ENCODE assay signal across 18 cellular contexts in the genomic region with DNA sequence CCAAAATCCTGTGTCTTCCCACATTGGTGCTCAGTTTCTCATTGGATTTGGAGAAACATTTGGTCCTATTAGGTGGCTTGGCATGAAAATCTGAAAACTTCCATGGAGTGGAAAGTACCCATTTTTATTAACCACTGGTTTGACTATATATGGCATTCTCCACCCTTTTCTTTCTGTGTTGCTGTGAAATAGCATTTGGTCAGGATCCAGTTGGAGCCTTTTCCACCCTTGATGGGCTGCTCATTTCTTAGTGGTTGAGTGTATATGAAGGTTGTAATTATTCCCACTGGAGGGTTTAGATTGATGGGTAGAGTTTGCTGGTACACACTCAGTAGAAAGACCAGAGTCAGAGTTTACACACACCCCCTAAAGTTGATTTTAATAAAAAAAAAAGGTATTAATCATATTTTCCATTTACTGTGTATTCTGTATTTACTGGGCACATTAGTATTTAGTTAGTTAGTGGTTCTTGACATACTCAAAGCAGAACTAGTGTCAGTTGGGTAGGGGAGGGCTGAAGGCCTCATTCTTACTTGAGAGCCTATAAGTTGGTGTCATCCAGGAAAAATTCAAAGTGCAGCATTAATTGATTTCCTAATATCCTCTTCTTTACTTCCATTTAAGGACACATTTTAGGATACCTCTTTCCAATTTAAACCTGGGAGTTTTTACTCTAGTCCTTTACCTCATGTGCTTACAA.
"Had no signal": no experiment of that assay in that cellular context is flagged by ENCODE, and none has a peak within 500 bp of the region (broad histone marks: within the 10 kb centered on the region; RNA-seq: fewer than 3 reads in every experiment).

No MANE protein-coding gene starts in this region.

- H3K9me3 Mint-ChIP-seq: endodermal cell; memory B cell; naive thymus-derived CD8-positive, alpha-beta T cell; WTC11 had no signal

- DNase-seq: activated CD4-positive, alpha-beta T cell treated with anti-CD3 and anti-CD28 coated beads, Interleukin-2, amount 50 U/mL, for 1 hour; activated effector memory CD4-positive, alpha-beta T cell treated with anti-CD3 and anti-CD28 coated beads, Interleukin-2, amount 50 U/mL, for 16 hours; activated T-cell treated with anti-CD3 and anti-CD28 coated beads, Interleukin-2, amount 50 U/mL, for 1 hour; dorsolateral prefrontal cortex; endodermal cell; erythroblast; hippocampal formation; left ventricle myocardium superior; mucosa of descending colon; naive thymus-derived CD8-positive, alpha-beta T cell; pancreas; sigmoid colon; stimulated activated CD4-positive, alpha-beta T cell treated with anti-CD3 and anti-CD28 coated beads, Interleukin-1b, Interleukin-23, amount 100 ng/mL, for 48 hours; SW 1271 had no signal

- H3K4me3 Mint-ChIP-seq: endodermal cell; memory B cell; naive thymus-derived CD8-positive, alpha-beta T cell; WTC11 had no signal

- H3K4me3 ChIP-seq: dorsolateral prefrontal cortex, mucosa of descending colon, pancreas, sigmoid colon, tibial nerve, vagina had no signal

- H3K27ac ChIP-seq: dorsolateral prefrontal cortex, pancreas, tibial nerve, vagina had no signal

- H3K27ac Mint-ChIP-seq: endodermal cell, memory B cell, WTC11 had no signal

- H3K9me3 ChIP-seq: mucosa of descending colon, pancreas, sigmoid colon, tibial nerve, vagina had no signal

- H3K27me3 Mint-ChIP-seq: memory B cell; naive thymus-derived CD8-positive, alpha-beta T cell had no signal

- ATAC-seq: left ventricle myocardium superior; mucosa of descending colon; naive thymus-derived CD8-positive, alpha-beta T cell; pancreas; WTC11 had no signal

- H3K27me3 ChIP-seq: dorsolateral prefrontal cortex, pancreas, sigmoid colon, tibial nerve, vagina had no signal
